ENCODE assay signal across 8 cellular contexts in genomic region chr2:173355132-173355865, GRCh38. TPM values are rescaled to one million over a fixed set of nuclear protein-coding genes. Genes with fewer than 3 reads are reported as not detected.
DNase-seq lines count a peak whose midpoint lies in the region; ATAC-seq and TF ChIP-seq lines count a peak whose summit lies in the region.

No MANE protein-coding gene starts in this region.

- no peak for TF ChIP-seq POLR2A in ovary (IDR thresholded peaks at IDR 0.05)

- no peak for TF ChIP-seq CTCF in foreskin keratinocyte (conservative IDR thresholded peaks at IDR 0.05)
- no peak for TF ChIP-seq CTCF in ovary (IDR thresholded peaks at IDR 0.05)

- peaks cover 19 to 68% (median 51%) of the 10 kb centered on the region in 10 experiments for H3K4me1 ChIP-seq in BLaER1 treated with 17β-estradiol and CSF1 and Interleukin-3, amounts not matched to agents 10 nM and 100 nM
- H3K4me1 ChIP-seq in foreskin keratinocyte = no peaks in the 10 kb centered on the region
- H3K4me1 ChIP-seq in ovary (ENCODE audit: insufficient read depth) = peaks cover 3% of the 10 kb centered on the region

- peak overlapping the region; percentile 85 to 99 (median 97) for H3K9ac ChIP-seq in BLaER1 treated with 17β-estradiol and CSF1 and Interleukin-3, amounts not matched to agents 10 nM and 100 nM

- 0 to 1% (median 1%) methylated on average over 59 of the region's 59 CpGs for WGBS in ovary, 3 donors

- intact Hi-C loops in ovary (cut with DNase I) = no loop called here

- peaks cover 0 to 12% (median 6%) of the 10 kb centered on the region in 11 experiments; a peak in 11 of 22 replicates for H3K9me3 ChIP-seq in BLaER1 treated with 17β-estradiol and CSF1 and Interleukin-3, amounts not matched to agents 10 nM and 100 nM (replicated peaks in 1 of 11)
- H3K9me3 ChIP-seq in ovary = no peaks in the 10 kb centered on the region

- H3K36me3 Mint-ChIP-seq in activated T-cell treated with anti-CD3 and anti-CD28 coated beads, Interleukin-2, amount 50 U/mL, for 4 hours (ENCODE audit: insufficient read depth) = no peaks in the 10 kb centered on the region

- H4K20me1 ChIP-seq in BLaER1 treated with 17β-estradiol and CSF1 and Interleukin-3, amounts not matched to agents 10 nM and 100 nM = peaks cover 0 to 46% (median 42%) of the 10 kb centered on the region in 11 experiments; a peak in 15 of 22 replicates

- peak overlapping the region; percentile 84 for H3K4me3 Mint-ChIP-seq in activated T-cell treated with anti-CD3 and anti-CD28 coated beads, Interleukin-2, amount 50 U/mL, for 4 hours

- H3K36me3 ChIP-seq in BLaER1 treated with 17β-estradiol and CSF1 and Interleukin-3, amounts not matched to agents 10 nM and 100 nM = peaks cover 0 to 39% (median 18%) of the 10 kb centered on the region in 11 experiments; a peak in 19 of 22 replicates
- no peaks in the 10 kb centered on the region for H3K36me3 ChIP-seq in ovary

- peak overlapping the region; percentile 81 to 96 (median 90) for H3K4me2 ChIP-seq in BLaER1 treated with 17β-estradiol and CSF1 and Interleukin-3, amounts not matched to agents 10 nM and 100 nM

- TF ChIP-seq EP300 in ovary (IDR thresholded peaks at IDR 0.05) = no peak

- no peaks in the 10 kb centered on the region for H3K9me3 Mint-ChIP-seq in activated T-cell treated with anti-CD3 and anti-CD28 coated beads, Interleukin-2, amount 50 U/mL, for 4 hours

- peak overlapping the region in 10 of 11 experiments; percentile 86 to 100 (median 99); a peak in 21 of 22 replicates for H3K27ac ChIP-seq in BLaER1 treated with 17β-estradiol and CSF1 and Interleukin-3, amounts not matched to agents 10 nM and 100 nM
- H3K27ac ChIP-seq in foreskin keratinocyte (peak overlapping the region; percentile 95), ovary (no peak overlapping the region)

- peak overlapping the region; percentile 69 to 91 (median 84) for H3K4me3 ChIP-seq in BLaER1 treated with 17β-estradiol and CSF1 and Interleukin-3, amounts not matched to agents 10 nM and 100 nM
- H3K4me3 ChIP-seq in ovary = peak overlapping the region; percentile 47

- peak; percentile 45 for DNase-seq in NCI-H460 (ENCODE audit: extremely low read depth, low read depth)
- DNase-seq in activated T-cell treated with anti-CD3 and anti-CD28 coated beads, Interleukin-2, amount 50 U/mL, for 4 hours = no peak
- DNase-seq in foreskin keratinocyte = peak; percentile 23 to 47
- DNase-seq in ovary = peak; percentile 7 to 52 (median 23)
- DNase-seq in NCI-H2107 treated with DMSO at 0.1 percent for 48 hours (lab: John Stamatoyannopoulos, UW; ENCODE audit: unreplicated experiment) = no peak

- ATAC-seq in GM18868 (IDR thresholded peaks at IDR 0.05; ENCODE audit: unreplicated experiment) (peak; percentile 37), HG03097 (IDR thresholded peaks at IDR 0.05; ENCODE audit: low FRiP score, unreplicated experiment) (peak; percentile 34), foreskin keratinocyte (peak; percentile 55)
- peak; percentile 32 to 35 for ATAC-seq in activated T-cell treated with anti-CD3 and anti-CD28 coated beads, Interleukin-2, amount 50 U/mL, for 4 hours

- H3K27me3 ChIP-seq in BLaER1 treated with 17β-estradiol and CSF1 and Interleukin-3, amounts not matched to agents 10 nM and 100 nM = no peaks in the 10 kb centered on the region
- H3K27me3 ChIP-seq in foreskin keratinocyte (peaks cover 3% of the 10 kb centered on the region), ovary (no peaks in the 10 kb centered on the region)

- H3K4me1 Mint-ChIP-seq in activated T-cell treated with anti-CD3 and anti-CD28 coated beads, Interleukin-2, amount 50 U/mL, for 4 hours (ENCODE audit: low read depth) = peaks cover 24% of the 10 kb centered on the region

- peaks cover 46% of the 10 kb centered on the region for H3K27me3 Mint-ChIP-seq in activated T-cell treated with anti-CD3 and anti-CD28 coated beads, Interleukin-2, amount 50 U/mL, for 4 hours (ENCODE audit: low read depth)

RNA-seq across cellular contexts. Expression of gene CDCA7, which starts 0.6 kb away (rescaled TPM):
- total RNA-seq in NCI-H460 (2014; rRNA removed; shearing (Covaris generic)) = 25.1 and 27.6 TPM in 2 replicates
- polyA plus RNA-seq in NCI-H460 (2014; cell fraction: nucleus; rRNA removed) = 140 and 180 TPM in 2 replicates
- total RNA-seq in activated T-cell treated with anti-CD3 and anti-CD28 coated beads, Interleukin-2, amount 50 U/mL, for 4 hours = 10 to 100 TPM; 23.1 to 36.9 (median 28.0) TPM
- total RNA-seq in foreskin keratinocyte (46.0 and 53.9 TPM in 2 replicates), ovary (1 to 10 TPM in 3 of 7 donors, under 1 TPM in 4; 0.56 to 2.3 (median 0.85) TPM)
- polyA plus RNA-seq in foreskin keratinocyte (28.1 and 38.1 TPM in 2 replicates), ovary (1 to 10 TPM in 1 of 2 donors, under 1 TPM in 1; 0.96 to 2.5 TPM)

Comparison
In these comparisons a context has a peak if more than half of its experiments do, and no peak if none do; other contexts are left out.
1. H3K27ac ChIP-seq: peak in BLaER1 treated with 17β-estradiol and CSF1 and Interleukin-3, amounts not matched to agents 10 nM and 100 nM (10 of 11) and foreskin keratinocyte (single experiment); none in ovary (0 of 2).
2. DNase-seq: peak in NCI-H460 (single experiment), foreskin keratinocyte (2 of 2) and ovary (5 of 5); none in activated T-cell treated with anti-CD3 and anti-CD28 coated beads, Interleukin-2, amount 50 U/mL, for 4 hours (single experiment) and NCI-H2107 treated with DMSO at 0.1 percent for 48 hours (single experiment).
3. Peak in every context shown above with its lines, with median percentiles within 50 percentile points of each other: ATAC-seq.